20 cellular contexts compared by ENCODE assay signal in genomic region chr3:146172586-146172985, GRCh38. TPM values are rescaled to one million over a fixed set of nuclear protein-coding genes. Genes with fewer than 3 reads are reported as not detected.
DNase-seq lines count a peak whose midpoint lies in the region; ATAC-seq and TF ChIP-seq lines count a peak whose summit lies in the region.
"Had no signal": no experiment of that assay in that cellular context is flagged by ENCODE, and none has a peak within 500 bp of the region (broad histone marks: within the 10 kb centered on the region; RNA-seq: fewer than 3 reads in every experiment).

No MANE protein-coding gene starts in this region.

- no peak overlapping the region for H3K4me2 ChIP-seq in IMR-90 (ENCODE audit: low read depth, low read length)
- H3K4me2 ChIP-seq: BLaER1 treated with 17β-estradiol and CSF1 and Interleukin-3, amounts not matched to agents 10 nM and 100 nM had no signal

- ATAC-seq in IMR-90 (ENCODE audit: low read depth): peak; percentile 76
- no peak for ATAC-seq in Right ventricle myocardium superior (ENCODE audit: poor library complexity)
- ATAC-seq: GM12878 had no signal

- TF ChIP-seq RAD21 in IMR-90 (IDR thresholded peaks at IDR 0.05; ENCODE audit: low read length): no peak

- no peak overlapping the region for H2BK5ac ChIP-seq in IMR-90 (ENCODE audit: low read depth, low read length, poor library complexity, severe bottlenecking)

- peaks cover 12% of the 10 kb centered on the region for H3K4me1 Mint-ChIP-seq in mesothelial cell of epicardium
- H3K4me1 Mint-ChIP-seq: CD14-positive monocyte; CD8-positive, alpha-beta memory T cell had no signal

- DNase-seq in IMR-90 (no peak), choroid plexus epithelial cell (ENCODE audit: low read depth) (peak; percentile 44), mesothelial cell of epicardium (ENCODE audit: low spot score in 2 of 2, unreplicated experiment in 2 of 2) (no peak), DMS79 treated with DMSO at 0.1 percent for 48 hours (lab: John Stamatoyannopoulos, UW) (no peak), Ammon's horn (ENCODE audit: low spot score) (no peak), Right ventricle myocardium superior (no peak)
- DNase-seq: BE2C; Calu3; CD4-positive, alpha-beta T cell; CD8-positive, alpha-beta memory T cell; COR-L47; DMS153; EL; GDM1; GM23248; H7; HCEC 1CT had no signal

- no peak overlapping the region for H3K23ac ChIP-seq in IMR-90 (ENCODE audit: low read depth, low read length)

- H3K9me3 ChIP-seq in IMR-90 (ENCODE audit: control insufficient read depth, insufficient read depth, low read length): no peaks in the 10 kb centered on the region
- H3K9me3 ChIP-seq: BE2C; BLaER1 treated with 17β-estradiol and CSF1 and Interleukin-3, amounts not matched to agents 10 nM and 100 nM had no signal

- no peak overlapping the region for H4K8ac ChIP-seq in IMR-90 (ENCODE audit: low read depth in 2 of 2, low read length in 2 of 2)

- no peak overlapping the region for H3K14ac ChIP-seq in IMR-90 (replicated peaks; ENCODE audit: low read depth, low read length)

- peak overlapping the region; percentile 44 for H3K27ac Mint-ChIP-seq in mesothelial cell of epicardium
- H3K27ac Mint-ChIP-seq: CD14-positive monocyte; CD4-positive, alpha-beta T cell; CD8-positive, alpha-beta memory T cell had no signal

- no peaks in the 10 kb centered on the region for H3K27me3 Mint-ChIP-seq in mesothelial cell of epicardium (ENCODE audit: low read depth)

- H3K4ac ChIP-seq in IMR-90 (ENCODE audit: low read depth, low read length): no peak overlapping the region; the same call in 1 of the 2 replicates

- no peak for TF ChIP-seq CTCF in IMR-90 (conservative IDR thresholded peaks at IDR 0.05; ENCODE audit: low read depth, low read length)
- no peak for TF ChIP-seq CTCF in choroid plexus epithelial cell (conservative IDR thresholded peaks at IDR 0.05; ENCODE audit: low read depth, low read length)
- no peak for TF ChIP-seq CTCF in mesothelial cell of epicardium (IDR thresholded peaks at IDR 0.05; ENCODE audit: unreplicated experiment)

- in situ Hi-C loops in IMR-90 (cut with MboI; ENCODE audit: low sequenced_read_pairs): loop anchor here (10.0 kb wide), 1 partner anchor 398 kb away; no protein-coding TSS in a partner anchor

- no peak overlapping the region for H3K27ac ChIP-seq in IMR-90 (ENCODE audit: insufficient read depth, low read length)
- H3K27ac ChIP-seq: BLaER1 treated with 17β-estradiol and CSF1 and Interleukin-3, amounts not matched to agents 10 nM and 100 nM; GM23248 had no signal

- no peaks in the 10 kb centered on the region for H3K4me1 ChIP-seq in IMR-90 (ENCODE audit: control insufficient read depth, insufficient read depth, low read length)
- H3K4me1 ChIP-seq: BE2C; BLaER1 treated with 17β-estradiol and CSF1 and Interleukin-3, amounts not matched to agents 10 nM and 100 nM had no signal

- peak overlapping the region; percentile 21; the same call in 1 of the 2 replicates for H3K18ac ChIP-seq in IMR-90 (ENCODE audit: low read depth, low read length)

- TF ChIP-seq POLR2A in IMR-90 (IDR thresholded peaks at IDR 0.05; ENCODE audit: low read depth, low read length): no peak

- dilution Hi-C loops in IMR-90 (cut with HindIII; ENCODE audit: low sequenced_read_pairs, unreplicated experiment): no loop called here

- H3K79me1 ChIP-seq in IMR-90 (ENCODE audit: low read depth in 1 of 2, low read length in 2 of 2): no peaks in the 10 kb centered on the region

- peaks cover 3% of the 10 kb centered on the region for H3K36me3 Mint-ChIP-seq in mesothelial cell of epicardium
- H3K36me3 Mint-ChIP-seq: CD14-positive monocyte; CD8-positive, alpha-beta memory T cell had no signal

- no peaks in the 10 kb centered on the region for H3K36me3 ChIP-seq in IMR-90 (ENCODE audit: control insufficient read depth, insufficient read depth, low read length)
- H3K36me3 ChIP-seq: BE2C; BLaER1 treated with 17β-estradiol and CSF1 and Interleukin-3, amounts not matched to agents 10 nM and 100 nM had no signal

- no peaks in the 10 kb centered on the region for H4K20me1 ChIP-seq in IMR-90 (ENCODE audit: insufficient read depth, low read length)
- H4K20me1 ChIP-seq: BLaER1 treated with 17β-estradiol and CSF1 and Interleukin-3, amounts not matched to agents 10 nM and 100 nM had no signal

- no peak overlapping the region for H2BK20ac ChIP-seq in IMR-90 (ENCODE audit: low read depth, low read length)

- WGBS in IMR-90 (ENCODE audit: extremely low coverage in 2 of 2, insufficient read length in 1 of 2), 2 experiments: no CpG with 5 or more reads among the region's 1 CpG

- H4K91ac ChIP-seq in IMR-90 (ENCODE audit: insufficient read depth, low read depth, low read length): no peak overlapping the region

- H2BK120ac ChIP-seq in IMR-90 (ENCODE audit: low read depth, low read length): 0 out of 2 replicates have a peak overlapping the region, but pooled peaks have one; percentile 52

- no peak overlapping the region for H3K9ac ChIP-seq in IMR-90 (ENCODE audit: low read depth, low read length)
- H3K9ac ChIP-seq: BLaER1 treated with 17β-estradiol and CSF1 and Interleukin-3, amounts not matched to agents 10 nM and 100 nM; GM23248 had no signal

- no peaks in the 10 kb centered on the region; the same call in 1 of the 2 replicates for H3K9me1 ChIP-seq in IMR-90 (ENCODE audit: insufficient read depth, low read length)

- CTCF ChIA-PET in IMR-90 (lab: Yijun Ruan, JAX): interaction anchor here (0.6 to 1.3 kb wide), 2 partner anchors 107 to 337 kb away, joined by 4 read pairs; no protein-coding TSS in a partner anchor

- no peak overlapping the region for H4K5ac ChIP-seq in IMR-90 (ENCODE audit: low read depth, low read length)

- no TSS peak for BruUV-seq in IMR-90 (replicated peaks; lab: Mats Ljungman, UMichigan)

- no peak overlapping the region for H3K56ac ChIP-seq in IMR-90 (ENCODE audit: extremely low read depth, insufficient read depth, low read length)

- H3K27me3 ChIP-seq in IMR-90 (ENCODE audit: control insufficient read depth, insufficient read depth, low read length): no peaks in the 10 kb centered on the region
- H3K27me3 ChIP-seq: BE2C; BLaER1 treated with 17β-estradiol and CSF1 and Interleukin-3, amounts not matched to agents 10 nM and 100 nM had no signal

- POLR2A ChIA-PET in IMR-90 (lab: Charles Lee; ENCODE audit: unreplicated experiment): no interaction called here

- H3K4me3 Mint-ChIP-seq in mesothelial cell of epicardium: no peak overlapping the region
- H3K4me3 Mint-ChIP-seq: CD14-positive monocyte; CD4-positive, alpha-beta T cell; CD8-positive, alpha-beta memory T cell had no signal

- no peak overlapping the region for H2BK15ac ChIP-seq in IMR-90 (ENCODE audit: low read depth, low read length)

- H2AFZ ChIP-seq in IMR-90 (replicated peaks; ENCODE audit: low read length, poor library complexity): no peak overlapping the region
- H2AFZ ChIP-seq: GM23248 had no signal

- no peak overlapping the region for H2AK9ac ChIP-seq in IMR-90 (replicated peaks; ENCODE audit: low read depth, low read length, poor library complexity)

- intact Hi-C loops in IMR-90 (cut with micrococcal nuclease) (no loop called here), Right ventricle myocardium superior (cut with DNase I) (no loop called here)

- H3K4me3 ChIP-seq in IMR-90 (ENCODE audit: insufficient read depth, low read depth, low read length) (no peak overlapping the region), choroid plexus epithelial cell (ENCODE audit: low read depth, low read length) (no peak overlapping the region)
- H3K4me3 ChIP-seq: BLaER1 treated with 17β-estradiol and CSF1 and Interleukin-3, amounts not matched to agents 10 nM and 100 nM; GM12878; GM23248 had no signal

- no peak overlapping the region for H2AK5ac ChIP-seq in IMR-90 (ENCODE audit: low read depth, low read length)

- H3K9me3 Mint-ChIP-seq in mesothelial cell of epicardium: peaks cover 18% of the 10 kb centered on the region
- H3K9me3 Mint-ChIP-seq: CD4-positive, alpha-beta T cell had no signal

TF ChIP-seq in IMR-90, 13 proteins besides CTCF, POLR2A, EP300 and RAD21:
- no peak for TF ChIP-seq MAZ (IDR thresholded peaks at IDR 0.05; ENCODE audit: borderline replicate concordance, low read depth, low read length)
- TF ChIP-seq RFX5 (IDR thresholded peaks at IDR 0.05; ENCODE audit: low read depth, low read length): no peak
- TF ChIP-seq CEBPB (IDR thresholded peaks at IDR 0.05; ENCODE audit: low read depth, low read length): no peak
- no peak for TF ChIP-seq FOS (IDR thresholded peaks at IDR 0.05; ENCODE audit: low read depth, low read length)
- TF ChIP-seq MAFK (IDR thresholded peaks at IDR 0.05; ENCODE audit: low read depth, low read length): no peak
- no peak for TF ChIP-seq BHLHE40 (IDR thresholded peaks at IDR 0.05; ENCODE audit: low read depth, low read length)

RNA-seq across cellular contexts. Expression of gene PLOD2, which starts 11.6 kb away (rescaled TPM):
- total RNA-seq in IMR-90 (2012; rRNA removed): 117 and 225 TPM in 2 replicates
- polyA plus RNA-seq in IMR-90 (2012; rRNA removed): 62.9 and 84.0 TPM in 2 replicates
- polyA plus RNA-seq in IMR-90 (2012; cell fraction: cytosol; rRNA removed): 9.4 and 11.3 TPM in 2 replicates
- 7.9 and 63.0 TPM in 2 replicates for polyA plus RNA-seq in IMR-90 (2012; cell fraction: nucleus; rRNA removed; ENCODE audit: low replicate concordance)
- 83.2 to 86.6 TPM (median 86.0 TPM) in 3 replicates for total RNA-seq in mesothelial cell of epicardium
- total RNA-seq in Right ventricle myocardium superior: 16.9 TPM
- total RNA-seq: CD4-positive, alpha-beta T cell had no signal
- polyA plus RNA-seq: CD14-positive monocyte; CD8-positive, alpha-beta memory T cell had no signal
